Comparison of ENCODE assay signal across 30 cellular contexts in the genomic region with DNA sequence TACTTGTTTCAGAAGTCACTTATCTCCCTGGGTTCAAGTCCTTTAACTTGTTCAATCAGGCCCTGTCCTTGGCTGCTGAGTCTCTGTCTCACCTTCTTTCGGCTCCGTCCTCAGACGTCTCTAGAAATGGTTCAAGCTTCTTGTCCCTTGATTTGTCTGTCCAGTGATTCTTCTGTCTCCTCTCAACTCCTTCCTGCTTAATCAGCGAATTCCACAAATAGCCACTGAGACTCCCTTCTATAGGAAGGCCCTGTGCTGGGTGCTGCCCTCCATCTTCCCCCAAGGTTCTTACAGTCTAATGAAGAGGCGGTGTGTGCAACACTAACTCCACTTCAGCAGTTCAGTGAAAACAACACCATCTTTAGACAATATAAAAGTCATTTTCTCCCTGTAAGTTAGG. TPM values are rescaled to one million over a fixed set of nuclear protein-coding genes. Genes with fewer than 3 reads are reported as not detected.
"Had no signal": no experiment of that assay in that cellular context is flagged by ENCODE, and none has a peak within 500 bp of the region (broad histone marks: within the 10 kb centered on the region; RNA-seq: fewer than 3 reads in every experiment).

No MANE protein-coding gene starts in this region.

- H3K9me3 Mint-ChIP-seq: activated CD8-positive, alpha-beta T cell treated with anti-CD3 and anti-CD28 coated beads for 36 hours; activated naive CD8-positive, alpha-beta T cell treated with anti-CD3 and anti-CD28 coated beads for 36 hours had no signal

- H3K9me3 ChIP-seq: SJSA1 had no signal

- H3K27me3 Mint-ChIP-seq: activated CD8-positive, alpha-beta T cell treated with anti-CD3 and anti-CD28 coated beads for 36 hours; activated naive CD8-positive, alpha-beta T cell treated with anti-CD3 and anti-CD28 coated beads for 36 hours had no signal

- H3K4me3 ChIP-seq: SJSA1 had no signal

- H3K36me3 Mint-ChIP-seq: activated naive CD8-positive, alpha-beta T cell treated with anti-CD3 and anti-CD28 coated beads for 36 hours had no signal

- DNase-seq: activated CD4-positive, alpha-beta T cell treated with anti-CD3 and anti-CD28 coated beads for 1 hour; activated CD4-positive, alpha-beta T cell treated with anti-CD3 and anti-CD28 coated beads for 48 hours; activated CD4-positive, alpha-beta T cell treated with anti-CD3 and anti-CD28 coated beads, Interleukin-2, amount 50 U/mL, for 4 hours; activated CD4-positive, CD25-positive, alpha-beta regulatory T cell; activated CD8-positive, alpha-beta T cell treated with anti-CD3 and anti-CD28 coated beads for 36 hours; activated naive CD4-positive, alpha-beta T cell; activated naive CD4-positive, alpha-beta T cell treated with anti-CD3 and anti-CD28 coated beads, Interleukin-2, amount 50 U/mL, for 16 hours; activated naive CD8-positive, alpha-beta T cell treated with anti-CD3 and anti-CD28 coated beads for 36 hours; activated T-cell treated with anti-CD3 and anti-CD28 coated beads, Interleukin-2, amount 50 U/mL, for 1 hour; amniotic stem cell; brain microvascular endothelial cell; central memory CD4-positive, alpha-beta T cell; MM.1S; MV-4-11; NCI-H1092; NCI-H1436 treated with DMSO at 0.1 percent for 48 hours; NCI-H1694 treated with DMSO at 0.1 percent for 48 hours; NCI-H2029; NCI-H345; NCI-H524 treated with DMSO at 0.1 percent for 48 hours; SHP77 treated with DMSO at 0.1 percent for 48 hours; T-helper 1 cell; T-helper 2 cell; T-helper 9 cell had no signal

- H3K36me3 ChIP-seq: brain microvascular endothelial cell, SJSA1 had no signal

- H3K4me1 ChIP-seq: SJSA1 had no signal

- H3K4me3 Mint-ChIP-seq: activated CD8-positive, alpha-beta T cell treated with anti-CD3 and anti-CD28 coated beads for 36 hours; activated naive CD8-positive, alpha-beta T cell treated with anti-CD3 and anti-CD28 coated beads for 36 hours had no signal

- H3K4me2 ChIP-seq: KMS-11 had no signal

- H3K9ac ChIP-seq: KMS-11 had no signal

- H3K27ac ChIP-seq: brain microvascular endothelial cell, KMS-11, SJSA1, VCaP had no signal

- H3K4me1 Mint-ChIP-seq: activated naive CD8-positive, alpha-beta T cell treated with anti-CD3 and anti-CD28 coated beads for 36 hours had no signal

- H3K27ac Mint-ChIP-seq: activated CD8-positive, alpha-beta T cell treated with anti-CD3 and anti-CD28 coated beads for 36 hours; activated naive CD8-positive, alpha-beta T cell treated with anti-CD3 and anti-CD28 coated beads for 36 hours had no signal

- ATAC-seq: activated CD8-positive, alpha-beta T cell treated with anti-CD3 and anti-CD28 coated beads for 36 hours; Panc1; SK-N-SH treated with all-trans-retinoic acid at 6 μM for 48 hours had no signal

RNA-seq across cellular contexts. Expression of a gene that starts 12.7 kb away (rescaled TPM):
- total RNA-seq: LHCN-M2 had no signal
